ENCODE assay signal across 8 cellular contexts in the genomic region with DNA sequence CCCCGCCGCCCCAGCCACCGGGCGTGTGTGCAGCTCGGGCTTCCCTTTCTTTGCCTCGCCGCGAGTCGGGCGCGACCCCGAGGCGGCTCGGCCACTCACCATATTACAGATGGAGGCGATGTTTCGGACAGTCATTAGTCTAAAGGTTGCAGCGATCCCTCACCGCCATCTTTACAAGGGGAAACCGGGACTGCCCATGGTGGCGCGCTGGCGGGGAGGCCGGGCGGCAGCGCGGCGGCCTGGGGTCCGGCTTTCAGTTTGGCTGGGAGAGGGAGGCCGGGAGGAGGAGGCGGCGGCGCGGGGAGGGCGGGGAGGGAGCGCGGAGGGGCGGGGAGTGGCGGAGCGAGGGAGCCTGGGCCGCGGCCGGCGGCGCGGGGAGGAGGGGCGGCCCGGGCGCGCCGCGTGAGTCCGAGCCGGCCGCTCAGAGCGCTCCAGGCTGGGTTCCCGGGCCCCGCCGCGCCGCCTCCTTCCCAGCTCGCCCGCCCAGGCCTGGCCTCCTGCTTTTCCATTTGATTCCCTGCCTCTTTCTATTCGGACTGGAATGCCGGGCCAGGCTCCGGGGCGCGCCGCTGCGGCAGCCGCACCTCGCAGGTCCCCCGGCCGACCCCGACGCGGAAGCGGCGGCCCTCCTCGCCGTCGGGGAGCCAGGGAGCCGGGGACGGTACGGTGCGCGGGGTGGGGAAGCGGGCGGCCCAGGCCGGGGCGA. TPM values are rescaled to one million over a fixed set of nuclear protein-coding genes. Genes with fewer than 3 reads are reported as not detected.
DNase-seq lines count a peak whose midpoint lies in the region; ATAC-seq and TF ChIP-seq lines count a peak whose summit lies in the region.

A gene with protein sequence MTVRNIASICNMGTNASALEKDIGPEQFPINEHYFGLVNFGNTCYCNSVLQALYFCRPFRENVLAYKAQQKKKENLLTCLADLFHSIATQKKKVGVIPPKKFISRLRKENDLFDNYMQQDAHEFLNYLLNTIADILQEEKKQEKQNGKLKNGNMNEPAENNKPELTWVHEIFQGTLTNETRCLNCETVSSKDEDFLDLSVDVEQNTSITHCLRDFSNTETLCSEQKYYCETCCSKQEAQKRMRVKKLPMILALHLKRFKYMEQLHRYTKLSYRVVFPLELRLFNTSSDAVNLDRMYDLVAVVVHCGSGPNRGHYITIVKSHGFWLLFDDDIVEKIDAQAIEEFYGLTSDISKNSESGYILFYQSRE (minus strand): TSS at position 286 of the 706 bp plus-strand sequence. CDS start 151 bp downstream, at position 135.

- H3K9ac ChIP-seq in fibroblast of lung (ENCODE audit: insufficient read depth, low read length), result peak within 1 kb of the TSS; percentile 79

- H2AFZ ChIP-seq in fibroblast of lung (ENCODE audit: low read length), result peak within 1 kb of the TSS; percentile 85

- H3K4me3 Mint-ChIP-seq in Caco-2 (ENCODE audit: unreplicated experiment) (peak within 1 kb of the TSS; percentile 84), naive B cell (peak within 1 kb of the TSS; percentile 87 to 96 (median 92))
- peak within 1 kb of the TSS; percentile 86 for H3K4me3 Mint-ChIP-seq in activated T-helper 1 cell treated with anti-CD3 and anti-CD28 coated beads, Interleukin-12 subunit alpha, Interleukin-12 subunit beta, Interleukin-2, Interleukin-4 antibody, amounts not matched to agents 30 ng/mL and 10 ng/mL and 1 ng/mL, durations not matched to agents 14 hours and 24 hours and 36 hours
- peak within 1 kb of the TSS; percentile 81 to 87 for H3K4me3 Mint-ChIP-seq in stimulated activated naive CD8-positive, alpha-beta T cell treated with anti-CD3 and anti-CD28 coated beads, Interleukin-15, amount 100 ng/mL, for 72 hours

- ATAC-seq in GM19372 (IDR thresholded peaks at IDR 0.05; ENCODE audit: low read depth, unreplicated experiment), result peak; percentile 85
- ATAC-seq in HG03469 (IDR thresholded peaks at IDR 0.05; ENCODE audit: unreplicated experiment), result peak; percentile 66
- ATAC-seq in naive B cell (ENCODE audit: low read depth in 2 of 2), result peak; percentile 78 to 80
- peak; percentile 81 for ATAC-seq in stimulated activated naive CD8-positive, alpha-beta T cell treated with anti-CD3 and anti-CD28 coated beads, Interleukin-15, amount 100 ng/mL, for 72 hours

- H3K79me2 ChIP-seq in fibroblast of lung (ENCODE audit: control insufficient read depth, insufficient read depth, low read length), result peaks cover 11% of the 10 kb centered on the region

- POLR2A ChIA-PET in Caco-2 (lab: Charles Lee), result interaction anchor here (3.2 kb wide), 1 partner anchor 54 kb away, joined by 28 read pairs; no protein-coding TSS in a partner anchor

- H3K27ac Mint-ChIP-seq in Caco-2 (ENCODE audit: unreplicated experiment), result peak within 1 kb of the TSS; percentile 39
- peak within 1 kb of the TSS; percentile 73 for H3K27ac Mint-ChIP-seq in activated T-helper 1 cell treated with anti-CD3 and anti-CD28 coated beads, Interleukin-12 subunit alpha, Interleukin-12 subunit beta, Interleukin-2, Interleukin-4 antibody, amounts not matched to agents 30 ng/mL and 10 ng/mL and 1 ng/mL, durations not matched to agents 14 hours and 24 hours and 36 hours
- peak within 1 kb of the TSS in 5 of 6 donors; percentile 69 to 92 (median 90) for H3K27ac Mint-ChIP-seq in naive B cell
- H3K27ac Mint-ChIP-seq in stimulated activated naive CD8-positive, alpha-beta T cell treated with anti-CD3 and anti-CD28 coated beads, Interleukin-15, amount 100 ng/mL, for 72 hours, result peak within 1 kb of the TSS; percentile 71 to 89

- H3K9me3 Mint-ChIP-seq in Caco-2 (ENCODE audit: unreplicated experiment) (peaks cover 19% of the 10 kb centered on the region), naive B cell (no peaks in the 10 kb centered on the region)
- no peaks in the 10 kb centered on the region for H3K9me3 Mint-ChIP-seq in activated T-helper 1 cell treated with anti-CD3 and anti-CD28 coated beads, Interleukin-12 subunit alpha, Interleukin-12 subunit beta, Interleukin-2, Interleukin-4 antibody, amounts not matched to agents 30 ng/mL and 10 ng/mL and 1 ng/mL, durations not matched to agents 14 hours and 24 hours and 36 hours
- H3K9me3 Mint-ChIP-seq in stimulated activated naive CD8-positive, alpha-beta T cell treated with anti-CD3 and anti-CD28 coated beads, Interleukin-15, amount 100 ng/mL, for 72 hours, result no peaks in the 10 kb centered on the region

- no peaks in the 10 kb centered on the region for H3K27me3 ChIP-seq in Caco-2 (replicated peaks; ENCODE audit: control insufficient read depth, insufficient read depth, low read length)
- H3K27me3 ChIP-seq in fibroblast of lung (ENCODE audit: control insufficient read depth, insufficient read depth, low read length), result no peaks in the 10 kb centered on the region

- peak within 1 kb of the TSS; percentile 77 for H3K27ac ChIP-seq in fibroblast of lung (ENCODE audit: insufficient read depth, low read length)

- DNase-seq in Caco-2, result peak; percentile 69 to 79
- DNase-seq in OCI-M1 (lab: John Stamatoyannopoulos, UW), result peak; percentile 75
- peak; percentile 30 for DNase-seq in activated T-helper 1 cell treated with anti-CD3 and anti-CD28 coated beads, Interleukin-12 subunit alpha, Interleukin-12 subunit beta, Interleukin-2, Interleukin-4 antibody, amounts not matched to agents 30 ng/mL and 10 ng/mL and 1 ng/mL, durations not matched to agents 14 hours and 24 hours and 36 hours (ENCODE audit: low spot score)
- peak; percentile 71 to 74 for DNase-seq in fibroblast of lung (ENCODE audit: low read depth in 2 of 2)
- peak; percentile 39 for DNase-seq in naive B cell
- peak; percentile 43 to 48 for DNase-seq in stimulated activated naive CD8-positive, alpha-beta T cell treated with anti-CD3 and anti-CD28 coated beads, Interleukin-15, amount 100 ng/mL, for 72 hours

- H3K4me1 ChIP-seq in Caco-2 (peaks cover 16% of the 10 kb centered on the region; the same call in 1 of the 2 replicates), fibroblast of lung (ENCODE audit: control insufficient read depth, extremely low read depth, insufficient read depth, low read length) (peaks cover 2% of the 10 kb centered on the region)

- peak within 1 kb of the TSS; percentile 77 for H3K4me3 ChIP-seq in Caco-2 (ENCODE audit: low read depth, low read length)
- H3K4me3 ChIP-seq in fibroblast of lung (replicated peaks in 1 of 4; ENCODE audit: control extremely low read depth in 1 of 4, insufficient read depth in 1 of 4, low read depth in 3 of 4, low read length in 4 of 4), result peak within 1 kb of the TSS; percentile 73 to 87 (median 86)

- BruUV-seq in Caco-2 (replicated peaks; lab: Mats Ljungman, UMichigan), result no TSS peak

- CTCF ChIA-PET in Caco-2 (lab: Charles Lee), result interaction anchor here (0.6 kb wide), 1 partner anchor 170 kb away, joined by 3 read pairs; no protein-coding TSS in a partner anchor

- H3K27me3 Mint-ChIP-seq in Caco-2 (ENCODE audit: insufficient read depth, unreplicated experiment) (no peaks in the 10 kb centered on the region), naive B cell (peaks cover 0 to 3% (median 0%) of the 10 kb centered on the region in 3 donors)
- peaks cover 14% of the 10 kb centered on the region for H3K27me3 Mint-ChIP-seq in activated T-helper 1 cell treated with anti-CD3 and anti-CD28 coated beads, Interleukin-12 subunit alpha, Interleukin-12 subunit beta, Interleukin-2, Interleukin-4 antibody, amounts not matched to agents 30 ng/mL and 10 ng/mL and 1 ng/mL, durations not matched to agents 14 hours and 24 hours and 36 hours (ENCODE audit: insufficient read depth)
- peaks cover 41% of the 10 kb centered on the region for H3K27me3 Mint-ChIP-seq in stimulated activated naive CD8-positive, alpha-beta T cell treated with anti-CD3 and anti-CD28 coated beads, Interleukin-15, amount 100 ng/mL, for 72 hours

- H3K4me2 ChIP-seq in fibroblast of lung (ENCODE audit: extremely low read depth, insufficient read depth, low read length), result peak within 1 kb of the TSS; percentile 77

- TF ChIP-seq CTCF in Caco-2 (IDR thresholded peaks at IDR 0.05; ENCODE audit: insufficient read depth in 1 of 2, low read depth in 1 of 2, low read length in 1 of 2, severe bottlenecking in 1 of 2, unreplicated experiment in 1 of 2) (no peak), fibroblast of lung (conservative IDR thresholded peaks at IDR 0.05 in 1 of 2, IDR thresholded peaks at IDR 0.05 in 1 of 2; ENCODE audit: low read depth in 1 of 2, low read length in 2 of 2) (no peak)

- no peaks in the 10 kb centered on the region for H4K20me1 ChIP-seq in fibroblast of lung (ENCODE audit: control insufficient read depth, extremely low read depth, insufficient read depth, low read length)

- H3K36me3 Mint-ChIP-seq in Caco-2 (ENCODE audit: insufficient read depth, unreplicated experiment) (peaks cover 13% of the 10 kb centered on the region), naive B cell (peaks cover 0 to 7% of the 10 kb centered on the region in 2 donors)
- peaks cover 12% of the 10 kb centered on the region for H3K36me3 Mint-ChIP-seq in activated T-helper 1 cell treated with anti-CD3 and anti-CD28 coated beads, Interleukin-12 subunit alpha, Interleukin-12 subunit beta, Interleukin-2, Interleukin-4 antibody, amounts not matched to agents 30 ng/mL and 10 ng/mL and 1 ng/mL, durations not matched to agents 14 hours and 24 hours and 36 hours (ENCODE audit: low read depth)

- H3K4me1 Mint-ChIP-seq in Caco-2 (ENCODE audit: low read depth, unreplicated experiment) (peaks cover 36% of the 10 kb centered on the region), naive B cell (peaks cover 8 to 31% (median 18%) of the 10 kb centered on the region in 3 donors)
- peaks cover 28% of the 10 kb centered on the region for H3K4me1 Mint-ChIP-seq in activated T-helper 1 cell treated with anti-CD3 and anti-CD28 coated beads, Interleukin-12 subunit alpha, Interleukin-12 subunit beta, Interleukin-2, Interleukin-4 antibody, amounts not matched to agents 30 ng/mL and 10 ng/mL and 1 ng/mL, durations not matched to agents 14 hours and 24 hours and 36 hours (ENCODE audit: low read depth)
- peaks cover 27% of the 10 kb centered on the region for H3K4me1 Mint-ChIP-seq in stimulated activated naive CD8-positive, alpha-beta T cell treated with anti-CD3 and anti-CD28 coated beads, Interleukin-15, amount 100 ng/mL, for 72 hours

- H3K9me3 ChIP-seq in Caco-2 (peaks cover 15% of the 10 kb centered on the region; the same call in 1 of the 2 replicates), fibroblast of lung (ENCODE audit: control insufficient read depth, insufficient read depth, low read depth, low read length) (no peaks in the 10 kb centered on the region)

- no peaks in the 10 kb centered on the region for H3K36me3 ChIP-seq in Caco-2 (ENCODE audit: control insufficient read depth, insufficient read depth, low read length)
- no peaks in the 10 kb centered on the region for H3K36me3 ChIP-seq in fibroblast of lung (ENCODE audit: control insufficient read depth, insufficient read depth, low read length)

- intact Hi-C loops in Caco-2 (cut with micrococcal nuclease; ENCODE audit: unreplicated experiment), result loop anchor here (5.0 kb wide), 2 partner anchors 42 to 323 kb away; no protein-coding TSS in a partner anchor
- intact Hi-C loops in activated T-helper 1 cell treated with anti-CD3 and anti-CD28 coated beads, Interleukin-12 subunit alpha, Interleukin-12 subunit beta, Interleukin-2, Interleukin-4 antibody, amounts not matched to agents 30 ng/mL and 10 ng/mL and 1 ng/mL, durations not matched to agents 14 hours and 24 hours and 36 hours (cut with micrococcal nuclease), result loop anchor here (1.0 to 10.0 kb wide), 3 partner anchors 53 to 706 kb away; partner anchors contain the start of gene SCFD2

RNA-seq across cellular contexts. Expression of the gene that starts here (rescaled TPM):
- total RNA-seq in Caco-2 (2022) (26.4 and 32.2 TPM in 2 replicates), fibroblast of lung (12.6 and 14.4 TPM in 2 replicates)
- 9.9 and 10.1 TPM in 2 replicates for total RNA-seq in activated T-helper 1 cell treated with anti-CD3 and anti-CD28 coated beads, Interleukin-12 subunit alpha, Interleukin-12 subunit beta, Interleukin-2, Interleukin-4 antibody, amounts not matched to agents 30 ng/mL and 10 ng/mL and 1 ng/mL, durations not matched to agents 14 hours and 24 hours and 36 hours
- polyA plus RNA-seq in fibroblast of lung (18.0 and 21.8 TPM in 2 replicates), naive B cell (ENCODE audit: low read depth in 6 of 6) (1 to 10 TPM; 1.2 to 5.2 (median 1.8) TPM)
- 12.8 and 13.9 TPM in 2 replicates for polyA plus RNA-seq in fibroblast of lung (2012)
- 4.5 and 12.1 TPM in 2 replicates for polyA minus RNA-seq in fibroblast of lung (ENCODE audit: low replicate concordance)

Comparison
In these comparisons a context has a peak if more than half of its experiments do, and no peak if none do; other contexts are left out.
1. Peak in every context shown above with its lines: DNase-seq, ATAC-seq, H3K4me3 ChIP-seq and H3K27ac ChIP-seq.
2. H3K27ac Mint-ChIP-seq: peak in every context shown above with its lines; median percentile 90 in naive B cell; 80 in stimulated activated naive CD8-positive, alpha-beta T cell treated with anti-CD3 and anti-CD28 coated beads, Interleukin-15, amount 100 ng/mL, for 72 hours; 73 in activated T-helper 1 cell treated with anti-CD3 and anti-CD28 coated beads, Interleukin-12 subunit alpha, Interleukin-12 subunit beta, Interleukin-2, Interleukin-4 antibody, amounts not matched to agents 30 ng/mL and 10 ng/mL and 1 ng/mL, durations not matched to agents 14 hours and 24 hours and 36 hours; 39 in Caco-2.